Comparison of ENCODE assay signal across 16 cellular contexts in genomic region chr15:62644216-62644873, GRCh38.
A peak's percentile ranks its signal among the peaks of the same experiment; 100 is the strongest.
DNase-seq lines count a peak whose midpoint lies in the region; ATAC-seq and TF ChIP-seq lines count a peak whose summit lies in the region.
"Had no signal": no experiment of that assay in that cellular context is flagged by ENCODE, and none has a peak within 500 bp of the region (broad histone marks: within the 10 kb centered on the region; RNA-seq: fewer than 3 reads in every experiment).

No MANE protein-coding gene starts in this region.

- DNase-seq in NCI-H82 treated with DMSO at 0.1 percent for 48 hours (lab: John Stamatoyannopoulos, UW; ENCODE audit: unreplicated experiment), result no peak
- DNase-seq: DMS153, KG1, NCI-H1436 treated with DMSO at 0.1 percent for 48 hours, NCI-H2029 treated with DMSO at 0.1 percent for 48 hours, NCI-H2171 treated with DMSO at 0.1 percent for 48 hours, NCI-H748 treated with DMSO at 0.1 percent for 48 hours, PC-3 had no signal

- H3K9me3 ChIP-seq in HEK293 (ENCODE audit: control insufficient read depth, insufficient read depth, low read depth, low read length) (no peaks in the 10 kb centered on the region), subcutaneous abdominal adipose tissue (ENCODE audit: control insufficient read depth in 5 of 5, low read length in 5 of 5) (no peaks in the 10 kb centered on the region)

- no peak for TF ChIP-seq CTCF in HEK293 (tag by site-specific recombination; IDR thresholded peaks at IDR 0.05)
- TF ChIP-seq CTCF in brain (conservative IDR thresholded peaks at IDR 0.05), result no peak
- TF ChIP-seq CTCF in nephron (IDR thresholded peaks at IDR 0.05; ENCODE audit: unreplicated experiment in 3 of 3), result no peak

- no peak overlapping the region for H3K4me3 Mint-ChIP-seq in brain
- H3K4me3 Mint-ChIP-seq in nephron, result no peak overlapping the region

- no peak for ATAC-seq in HG02623 (IDR thresholded peaks at IDR 0.05; ENCODE audit: unreplicated experiment)
- ATAC-seq in GM19397 (IDR thresholded peaks at IDR 0.05; ENCODE audit: unreplicated experiment), result no peak
- ATAC-seq: PC-3 had no signal

- CTCF ChIA-PET in HEK293 (lab: Yijun Ruan, JAX), result no interaction called here

- no peak overlapping the region for H3K4me3 ChIP-seq in HEK293 (ENCODE audit: low read depth, low read length)
- no peak overlapping the region for H3K4me3 ChIP-seq in subcutaneous abdominal adipose tissue (ENCODE audit: low read depth in 1 of 5, low read length in 5 of 5)

- peaks cover 13% of the 10 kb centered on the region for H3K36me3 Mint-ChIP-seq in brain
- peaks cover 4% of the 10 kb centered on the region for H3K36me3 Mint-ChIP-seq in nephron (ENCODE audit: low read depth)

- POLR2A ChIA-PET in HEK293 (lab: Yijun Ruan, JAX), result no interaction called here

- H3K27me3 ChIP-seq in subcutaneous abdominal adipose tissue (ENCODE audit: control insufficient read depth in 5 of 5, insufficient read depth in 4 of 5, low read length in 5 of 5), result no peaks in the 10 kb centered on the region

- peak overlapping the region in 3 of 5 experiments; percentile 28 to 77 (median 45) for H3K27ac Mint-ChIP-seq in brain
- H3K27ac Mint-ChIP-seq in nephron, result peak overlapping the region; percentile 76 to 91 (median 86)

- H3K36me3 ChIP-seq in HEK293 (ENCODE audit: control insufficient read depth in 2 of 2, insufficient read depth in 1 of 2, low read length in 2 of 2) (no peaks in the 10 kb centered on the region), subcutaneous abdominal adipose tissue (ENCODE audit: control insufficient read depth in 5 of 5, insufficient read depth in 5 of 5, low read length in 5 of 5) (peaks cover 0 to 3% (median 0%) of the 10 kb centered on the region in 5 donors)

- H3K9me3 Mint-ChIP-seq in brain (no peaks in the 10 kb centered on the region), nephron (no peaks in the 10 kb centered on the region)

- H3K4me1 ChIP-seq in HEK293 (ENCODE audit: control insufficient read depth, insufficient read depth, low read length) (0 out of 2 replicates have a peak, but pooled peaks cover 5% of the 10 kb centered on the region), subcutaneous abdominal adipose tissue (ENCODE audit: control insufficient read depth in 5 of 5, insufficient read depth in 5 of 5, low read length in 5 of 5) (peaks cover 6 to 51% (median 35%) of the 10 kb centered on the region in 5 donors)

- H3K27ac ChIP-seq in HEK293 (ENCODE audit: extremely low read depth, low read depth, low read length) (no peak overlapping the region), subcutaneous abdominal adipose tissue (ENCODE audit: low read depth, low read length) (peak overlapping the region; percentile 81)
- H3K27ac ChIP-seq: C4-2B, RWPE1 had no signal

- peak overlapping the region in 1 of 5 donors; percentile 35 for H3K9ac ChIP-seq in subcutaneous abdominal adipose tissue (ENCODE audit: low read length in 5 of 5)

- peaks cover 4% of the 10 kb centered on the region for H3K27me3 Mint-ChIP-seq in brain
- peaks cover 8% of the 10 kb centered on the region for H3K27me3 Mint-ChIP-seq in nephron (ENCODE audit: low read depth)

- H3K4me1 Mint-ChIP-seq in brain (peaks cover 37% of the 10 kb centered on the region), nephron (peaks cover 54% of the 10 kb centered on the region)

TF ChIP-seq in HEK293, 187 proteins besides CTCF, POLR2A, EP300 and RAD21:
- TF ChIP-seq ZIC2 (tag by site-specific recombination; IDR thresholded peaks at IDR 0.05), result peak; percentile 72
- no peak for TF ChIP-seq WT1 (tag by site-specific recombination; IDR thresholded peaks at IDR 0.05)
